Comparison of ENCODE assay signal across 8 cellular contexts in genomic region chr14:90758028-90758889, GRCh38. TPM values are rescaled to one million over a fixed set of nuclear protein-coding genes. Genes with fewer than 3 reads are reported as not detected.
DNase-seq lines count a peak whose midpoint lies in the region; ATAC-seq and TF ChIP-seq lines count a peak whose summit lies in the region.

No MANE protein-coding gene starts in this region.

- H3K36me3 Mint-ChIP-seq in activated naive CD8-positive, alpha-beta T cell treated with anti-CD3 and anti-CD28 coated beads, Interleukin-2, amount 10 ng/mL, durations not matched to agents 7 days and 5 days = peaks cover 2% of the 10 kb centered on the region
- H3K36me3 Mint-ChIP-seq in type B pancreatic cell = peaks cover 6% of the 10 kb centered on the region

- POLR2A ChIA-PET in activated naive CD8-positive, alpha-beta T cell treated with anti-CD3 and anti-CD28 coated beads, Interleukin-2, amount 10 ng/mL, durations not matched to agents 7 days and 5 days (lab: Charles Lee) = interaction anchor here (0.6 to 1.3 kb wide), 8 partner anchors 28 to 1368 kb away, joined by 3 to 6 read pairs (median 3); partner anchors contain the start of genes CALM1 and PPP4R3A

- intact Hi-C loops in cardiac septum (cut with DNase I) = loop anchor here (2.0 to 5.0 kb wide), 3 partner anchors 61 to 456 kb away; no protein-coding TSS in a partner anchor

- TF ChIP-seq CTCF in GM12864 (IDR thresholded peaks at IDR 0.05; ENCODE audit: low read depth, low read length, missing control alignments) = peak; percentile 97
- TF ChIP-seq CTCF in type B pancreatic cell (conservative IDR thresholded peaks at IDR 0.05) = peak; percentile 93

- H3K27me3 Mint-ChIP-seq in activated naive CD8-positive, alpha-beta T cell treated with anti-CD3 and anti-CD28 coated beads, Interleukin-2, amount 10 ng/mL, durations not matched to agents 7 days and 5 days = peaks cover 30% of the 10 kb centered on the region
- H3K27me3 Mint-ChIP-seq in type B pancreatic cell = no peaks in the 10 kb centered on the region

- peak overlapping the region; percentile 80 for H3K4me3 Mint-ChIP-seq in activated naive CD8-positive, alpha-beta T cell treated with anti-CD3 and anti-CD28 coated beads, Interleukin-2, amount 10 ng/mL, durations not matched to agents 7 days and 5 days
- H3K4me3 Mint-ChIP-seq in type B pancreatic cell = peak overlapping the region; percentile 76

- H3K4me3 ChIP-seq in GM12864 (ENCODE audit: low read depth, low read length) = peak overlapping the region; percentile 64

- peaks cover 12% of the 10 kb centered on the region for H3K4me1 Mint-ChIP-seq in activated naive CD8-positive, alpha-beta T cell treated with anti-CD3 and anti-CD28 coated beads, Interleukin-2, amount 10 ng/mL, durations not matched to agents 7 days and 5 days
- peaks cover 13% of the 10 kb centered on the region for H3K4me1 Mint-ChIP-seq in type B pancreatic cell (ENCODE audit: unreplicated experiment)

- H3K9me3 Mint-ChIP-seq in activated naive CD8-positive, alpha-beta T cell treated with anti-CD3 and anti-CD28 coated beads, Interleukin-2, amount 10 ng/mL, durations not matched to agents 7 days and 5 days = peaks cover 5% of the 10 kb centered on the region
- H3K9me3 Mint-ChIP-seq in type B pancreatic cell = no peaks in the 10 kb centered on the region

- DNase-seq in GM12864 (ENCODE audit: low read depth) (peak; percentile 73), NCI-H1048 (lab: John Stamatoyannopoulos, UW) (peak; percentile 72), SKM-1 (lab: John Stamatoyannopoulos, UW; ENCODE audit: unreplicated experiment) (peak; percentile 21), cardiac septum (ENCODE audit: low spot score) (peak; percentile 97), pons (ENCODE audit: low spot score) (peak; percentile 85), type B pancreatic cell (ENCODE audit: extremely low spot score, unreplicated experiment) (peak; percentile 98)
- DNase-seq in activated naive CD8-positive, alpha-beta T cell treated with anti-CD3 and anti-CD28 coated beads, Interleukin-2, amount 10 ng/mL, durations not matched to agents 7 days and 5 days = peak; percentile 99

- H3K27ac Mint-ChIP-seq in activated naive CD8-positive, alpha-beta T cell treated with anti-CD3 and anti-CD28 coated beads, Interleukin-2, amount 10 ng/mL, durations not matched to agents 7 days and 5 days = peak overlapping the region; percentile 88
- peak overlapping the region; percentile 52 for H3K27ac Mint-ChIP-seq in type B pancreatic cell

- peak; percentile 86 for ATAC-seq in HG02588 (IDR thresholded peaks at IDR 0.05; ENCODE audit: unreplicated experiment)
- peak; percentile 91 for ATAC-seq in activated naive CD8-positive, alpha-beta T cell treated with anti-CD3 and anti-CD28 coated beads, Interleukin-2, amount 10 ng/mL, durations not matched to agents 7 days and 5 days (ENCODE audit: low read depth)

RNA-seq across cellular contexts. Expression of gene TTC7B, which starts 58.0 kb away (rescaled TPM):
- 1 to 10 TPM; 5.9 to 6.6 TPM for total RNA-seq in activated naive CD8-positive, alpha-beta T cell treated with anti-CD3 and anti-CD28 coated beads, Interleukin-2, amount 10 ng/mL, durations not matched to agents 7 days and 5 days
- total RNA-seq in cardiac septum (64.9 TPM), type B pancreatic cell (ENCODE audit: low replicate concordance) (27.4 and 40.4 TPM in 2 replicates)

Comparison
In these comparisons a context has a peak if more than half of its experiments do, and no peak if none do; other contexts are left out.
1. Peak in every context shown above with its lines: DNase-seq, ATAC-seq and H3K4me3 ChIP-seq.
2. DNase-seq: peak in every context shown above with its lines; median percentile 99 in activated naive CD8-positive, alpha-beta T cell treated with anti-CD3 and anti-CD28 coated beads, Interleukin-2, amount 10 ng/mL, durations not matched to agents 7 days and 5 days; 98 in type B pancreatic cell; 97 in cardiac septum; 85 in pons; 73 in GM12864; 72 in NCI-H1048; 21 in SKM-1.